ENCODE assay signal across 1 cellular context in genomic region chr5:27080147-27080546, GRCh38.
TF ChIP-seq lines count a peak whose summit lies in the region.

No MANE protein-coding gene starts in this region.

TF ChIP-seq in WTC11, 78 proteins besides CTCF, POLR2A, EP300 and RAD21:
- TF ChIP-seq SP1 (CRISPR knock-in tag; conservative IDR thresholded peaks at IDR 0.05) = no peak
- TF ChIP-seq E2F4 (CRISPR knock-in tag; IDR thresholded peaks at IDR 0.05; ENCODE audit: borderline replicate concordance, low read depth) = no peak
- no peak for TF ChIP-seq ARID4B (CRISPR knock-in tag; IDR thresholded peaks at IDR 0.05; ENCODE audit: borderline replicate concordance)
- TF ChIP-seq ZNF317 (CRISPR knock-in tag; IDR thresholded peaks at IDR 0.05; ENCODE audit: borderline replicate concordance, low read depth) = no peak
- TF ChIP-seq CREM (CRISPR knock-in tag; IDR thresholded peaks at IDR 0.05) = no peak
- no peak for TF ChIP-seq FOXP1 (CRISPR knock-in tag; IDR thresholded peaks at IDR 0.05; ENCODE audit: borderline replicate concordance)
- no peak for TF ChIP-seq GABPB1 (CRISPR knock-in tag; IDR thresholded peaks at IDR 0.05)
- TF ChIP-seq JUN (CRISPR knock-in tag; IDR thresholded peaks at IDR 0.05) = no peak
- TF ChIP-seq FOXK1 (CRISPR knock-in tag; IDR thresholded peaks at IDR 0.05) = no peak
- TF ChIP-seq HMGXB4 (CRISPR knock-in tag; IDR thresholded peaks at IDR 0.05) = no peak
- TF ChIP-seq ZMAT4 (CRISPR knock-in tag; IDR thresholded peaks at IDR 0.05) = no peak
- no peak for TF ChIP-seq ZNF416 (CRISPR knock-in tag; IDR thresholded peaks at IDR 0.05)
- TF ChIP-seq USF1 (CRISPR knock-in tag; IDR thresholded peaks at IDR 0.05) = no peak
- no peak for TF ChIP-seq ZNF219 (CRISPR knock-in tag; IDR thresholded peaks at IDR 0.05; ENCODE audit: borderline replicate concordance)
- TF ChIP-seq NFYB (CRISPR knock-in tag; conservative IDR thresholded peaks at IDR 0.05; ENCODE audit: low read depth) = no peak
- no peak for TF ChIP-seq MLX (CRISPR knock-in tag; IDR thresholded peaks at IDR 0.05)
- TF ChIP-seq ETV6 (CRISPR knock-in tag; IDR thresholded peaks at IDR 0.05) = no peak
- no peak for TF ChIP-seq NR2C2 (CRISPR knock-in tag; IDR thresholded peaks at IDR 0.05)
